Comparison of ENCODE assay signal across 1 cellular context in the genomic region with DNA sequence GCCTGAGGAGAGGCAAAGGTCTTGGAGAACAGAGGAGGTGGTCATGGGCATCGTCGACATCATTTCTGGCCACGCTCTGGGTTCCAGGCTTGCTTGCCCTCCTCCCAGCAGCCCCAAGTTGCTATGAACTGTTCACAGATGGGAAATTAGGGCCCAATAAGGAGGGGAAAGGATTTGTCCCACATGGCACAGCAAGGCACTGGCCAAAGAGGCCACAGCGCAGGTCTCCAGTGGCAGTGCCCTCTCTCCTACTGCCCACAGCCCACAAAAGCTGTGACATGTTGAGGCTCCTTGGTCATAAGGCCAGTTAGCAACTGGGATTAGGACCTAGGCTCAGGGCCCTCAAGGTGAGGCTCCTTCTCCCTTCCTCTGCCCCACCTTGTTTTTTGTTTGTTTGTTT.
TF ChIP-seq lines count a peak whose summit lies in the region.

No MANE protein-coding gene starts in this region.

TF ChIP-seq in IMR-90, 13 proteins besides CTCF, POLR2A, EP300 and RAD21:
- TF ChIP-seq RFX5 (IDR thresholded peaks at IDR 0.05; ENCODE audit: low read depth, low read length) (no peak), NFE2L2 (IDR thresholded peaks at IDR 0.05; ENCODE audit: low read depth, low read length) (no peak), CHD1 (IDR thresholded peaks at IDR 0.05; ENCODE audit: low read depth, low read length) (no peak), MAZ (IDR thresholded peaks at IDR 0.05; ENCODE audit: borderline replicate concordance, low read depth, low read length) (no peak)
